1 cellular context compared by ENCODE assay signal in the genomic region with DNA sequence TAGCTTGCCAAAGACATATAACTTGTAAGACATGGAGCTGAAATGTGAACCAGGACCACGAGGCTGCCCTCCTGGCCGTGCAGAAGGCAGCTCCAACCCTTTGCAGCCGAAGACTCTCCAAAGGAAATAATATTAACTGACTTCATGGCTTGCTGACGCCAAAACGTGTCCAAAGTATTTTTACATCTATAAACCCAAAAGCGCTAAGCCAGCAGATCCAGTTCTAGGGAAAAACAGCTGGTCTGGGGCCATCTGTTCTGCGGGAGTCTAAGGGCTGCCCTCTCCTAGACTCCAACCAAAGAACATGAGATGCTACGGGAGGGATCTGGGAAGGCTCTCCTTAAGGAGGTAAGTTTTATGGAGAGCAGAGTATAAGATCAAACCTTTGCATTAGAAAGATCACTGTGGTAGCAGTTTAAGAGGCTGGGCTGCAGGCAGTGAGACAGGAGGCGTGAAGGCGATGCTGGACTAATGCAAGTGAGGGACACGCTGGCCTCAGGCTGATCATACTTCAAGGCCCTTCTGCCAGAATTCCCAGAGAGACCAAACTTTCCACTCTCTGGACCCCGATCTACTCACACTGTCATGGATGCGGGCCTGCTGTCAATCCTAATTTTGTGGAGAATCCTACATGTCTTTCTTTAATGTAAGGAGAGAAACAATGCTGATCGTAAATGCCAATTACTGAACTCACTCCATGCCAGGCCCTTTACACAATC.
TF ChIP-seq lines count a peak whose summit lies in the region.

No MANE protein-coding gene starts in this region.

TF ChIP-seq in HCT116, 20 proteins besides CTCF, POLR2A, EP300 and RAD21 (continued from another document):
- TF ChIP-seq REST (IDR thresholded peaks at IDR 0.05; ENCODE audit: low read depth) (no peak), ZNF274 (IDR thresholded peaks at IDR 0.05; ENCODE audit: low read depth, low read length) (no peak), MAX (IDR thresholded peaks at IDR 0.05) (no peak), YY1 (IDR thresholded peaks at IDR 0.05; ENCODE audit: extremely low read depth, insufficient replicate concordance, low read depth, low read length) (no peak), EZH2phosphoT487 (IDR thresholded peaks at IDR 0.05; ENCODE audit: borderline replicate concordance) (no peak), ZBTB33 (IDR thresholded peaks at IDR 0.05; ENCODE audit: extremely low read depth, insufficient replicate concordance, low read length) (no peak), EGR1 (IDR thresholded peaks at IDR 0.05; ENCODE audit: low read depth) (no peak)
